ENCODE assay signal across 23 cellular contexts in the genomic region with DNA sequence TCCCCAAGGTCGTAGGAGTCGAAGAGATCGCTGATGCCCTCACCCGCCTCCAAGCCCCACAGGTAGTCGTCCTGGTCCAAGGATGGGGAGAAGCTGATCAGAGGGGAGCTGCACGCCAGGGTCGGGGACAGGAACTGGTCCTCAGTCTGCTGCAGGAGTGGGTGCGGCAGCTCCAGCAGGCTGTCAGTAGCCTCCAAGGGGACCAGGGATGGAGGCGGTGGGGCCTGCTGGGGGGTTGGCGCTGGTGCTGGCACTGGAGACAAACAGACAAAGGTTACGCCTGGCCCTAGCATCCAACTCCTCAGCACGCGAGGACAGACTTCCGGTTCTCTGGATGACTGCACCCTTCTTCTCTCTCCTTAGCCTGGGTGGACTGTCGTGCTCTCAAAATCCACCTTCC.
"Had no signal": no experiment of that assay in that cellular context is flagged by ENCODE, and none has a peak within 500 bp of the region (broad histone marks: within the 10 kb centered on the region; RNA-seq: fewer than 3 reads in every experiment).

No MANE protein-coding gene starts in this region.

- DNase-seq: Karpas-422, KG1, MG63, NCI-H1092, NCI-H1105 treated with DMSO at 0.1 percent for 48 hours, NCI-H1417 treated with DMSO at 0.1 percent for 48 hours, NCI-H146, NCI-H1694 treated with DMSO at 0.1 percent for 48 hours, NCI-H1930, NCI-H2081, NCI-H2107, NCI-H2227 treated with DMSO at 0.1 percent for 48 hours, NCI-H446, NCI-H510A, NCI-H524 treated with DMSO at 0.1 percent for 48 hours, NCI-H69, NCI-H774, Right ventricle myocardium superior, RPMI8226, SIG-M5 had no signal

- H3K27me3 ChIP-seq: MG63, SJSA1 had no signal

- H3K9me3 ChIP-seq: MG63, SJSA1 had no signal

- H3K4me1 ChIP-seq: SJSA1 had no signal

- H3K27ac ChIP-seq: SJSA1, SK-N-MC had no signal

- H3K4me3 ChIP-seq: MG63, SJSA1, SK-N-MC had no signal

- FAIRE-seq: RCC 7860 had no signal
